9 cellular contexts compared by ENCODE assay signal in genomic region chr17:41785091-41785875, GRCh38. TPM values are rescaled to one million over a fixed set of nuclear protein-coding genes. Genes with fewer than 3 reads are reported as not detected.
A peak's percentile ranks its signal among the peaks of the same experiment; 100 is the strongest.
DNase-seq lines count a peak whose midpoint lies in the region; ATAC-seq, FAIRE-seq and TF ChIP-seq lines count a peak whose summit lies in the region.
"Had no signal": no experiment of that assay in that cellular context is flagged by ENCODE, and none has a peak within 500 bp of the region (broad histone marks: within the 10 kb centered on the region; RNA-seq: fewer than 3 reads in every experiment).

No MANE protein-coding gene starts in this region.

- intact Hi-C loops in K562 (cut with micrococcal nuclease), result loop anchor here (2.0 kb wide), 1 partner anchor 16 kb away; no protein-coding TSS in a partner anchor
- intact Hi-C loops in testis (cut with DNase I; ENCODE audit: low total_unique reads), result no loop called here

- CTCF ChIA-PET in K562 (lab: Yijun Ruan, JAX; ENCODE audit: low intra/inter-chr PET ratio), result interaction anchor here (0.7 kb wide), 1 partner anchor 17 kb away, joined by 4 read pairs; no protein-coding TSS in a partner anchor

- in situ Hi-C loops in K562 (cut with MboI), result no loop called here

- peak; percentile 80 for FAIRE-seq in K562 (lab: Jason Lieb, UNC)
- FAIRE-seq in RCC 7860 (lab: Jason Lieb, UNC), result no peak

- DNase-seq in NCI-H526 (lab: John Stamatoyannopoulos, UW), result peak; percentile 25 to 45
- DNase-seq in NCI-H526 treated with DMSO at 0.1 percent for 48 hours (lab: John Stamatoyannopoulos, UW), result no peak
- DNase-seq in K562 (ENCODE audit: extremely low read depth in 1 of 4, low spot score in 3 of 4), result peak; percentile 36 to 92 (median 60)
- peak; percentile 74 for DNase-seq in kidney tubule cell (ENCODE audit: low spot score)
- no peak for DNase-seq in testis
- no peak for DNase-seq in RCC 7860 (ENCODE audit: low spot score)
- DNase-seq: CD4-positive, CD25-positive, alpha-beta regulatory T cell had no signal

- peaks cover 7% of the 10 kb centered on the region for H3K9me1 ChIP-seq in K562 (ENCODE audit: control insufficient read depth, insufficient read depth, low read length)

- 0% methylated on average over 12 of the region's 14 CpGs for WGBS in K562 (ENCODE audit: insufficient coverage, low coverage, missing lambda C conversion rate)
- 9% methylated on average over 14 of the region's 14 CpGs for WGBS in testis, 2 donors

- no peak for TF ChIP-seq CTCF in K562 (IDR thresholded peaks at IDR 0.05 in 2 of 3, conservative IDR thresholded peaks at IDR 0.05 in 1 of 3; ENCODE audit: insufficient read depth in 2 of 3, low read depth in 1 of 3, low read length in 3 of 3)
- TF ChIP-seq CTCF in testis (IDR thresholded peaks at IDR 0.05), result no peak

- H3K9ac ChIP-seq in K562 (ENCODE audit: insufficient read depth in 1 of 2, low read depth in 2 of 2, low read length in 2 of 2), result peak overlapping the region; percentile 80 to 96

- no peak for TF ChIP-seq EP300 in K562 (IDR thresholded peaks at IDR 0.05; ENCODE audit: low read length)

- TF ChIP-seq POLR2A in K562 (conservative IDR thresholded peaks at IDR 0.05) (peak; percentile 44), testis (IDR thresholded peaks at IDR 0.05) (no peak)

- H3K36me3 ChIP-seq in K562 (ENCODE audit: control insufficient read depth, insufficient read depth, low read length) (peaks cover 17% of the 10 kb centered on the region; the same call in 1 of the 3 replicates), testis (ENCODE audit: low read depth, missing control alignments) (no peaks in the 10 kb centered on the region)

- BruUV-seq in K562 (replicated peaks; lab: Mats Ljungman, UMichigan), result TSS peak; percentile 45

- peak; percentile 27 for ATAC-seq in K562
- no peak for ATAC-seq in HG02798 (IDR thresholded peaks at IDR 0.05; ENCODE audit: poor library complexity, unreplicated experiment)
- ATAC-seq in HG03159 (IDR thresholded peaks at IDR 0.05; ENCODE audit: unreplicated experiment), result no peak

- no peaks in the 10 kb centered on the region for H3K27me3 ChIP-seq in K562 (ENCODE audit: control insufficient read depth in 2 of 2, insufficient read depth in 2 of 2, low read length in 2 of 2)
- H3K27me3 ChIP-seq in testis, result no peaks in the 10 kb centered on the region

- peaks cover 55% of the 10 kb centered on the region for H3K79me2 ChIP-seq in K562 (ENCODE audit: control insufficient read depth, insufficient read depth, low read length)

- H3K4me2 ChIP-seq in K562 (ENCODE audit: insufficient read depth, low read length), result peak overlapping the region; percentile 97

- H2AFZ ChIP-seq in K562 (ENCODE audit: low read depth, low read length), result peak overlapping the region; percentile 78; the same call in 1 of the 2 replicates

- H3K27ac ChIP-seq in K562 (ENCODE audit: extremely low read depth, low read depth, low read length) (peak overlapping the region; percentile 89), testis (no peak overlapping the region)

- no peak for TF ChIP-seq RAD21 in K562 (CRISPR knock-in tag; conservative IDR thresholded peaks at IDR 0.05 in 1 of 2, IDR thresholded peaks at IDR 0.05 in 1 of 2)

- peaks cover 9% of the 10 kb centered on the region for H4K20me1 ChIP-seq in K562 (replicated peaks; ENCODE audit: control insufficient read depth, insufficient read depth, low read length)

- H3K4me3 ChIP-seq in K562 (peak overlapping the region; percentile 59), testis (peak overlapping the region; percentile 57 to 61)

- no peaks in the 10 kb centered on the region for H3K9me3 ChIP-seq in K562 (replicated peaks; ENCODE audit: control insufficient read depth, insufficient read depth, low read depth, low read length)
- H3K9me3 ChIP-seq in testis, result no peaks in the 10 kb centered on the region

- peaks cover 34 to 42% of the 10 kb centered on the region in 2 experiments for H3K4me1 ChIP-seq in K562 (replicated peaks in 1 of 2; ENCODE audit: control insufficient read depth in 2 of 2, insufficient read depth in 2 of 2, low read length in 2 of 2)
- peaks cover 13% of the 10 kb centered on the region for H3K4me1 ChIP-seq in testis

- POLR2A ChIA-PET in K562 (lab: Yijun Ruan, JAX), result interaction anchor here (0.6 to 3.7 kb wide), 17 partner anchors 8 to 567 kb away, joined by 3 to 30 read pairs (median 4); partner anchors contain the start of gene KLHL11

RNA-seq across cellular contexts. Expression of gene JUP, which starts 1.2 kb away (rescaled TPM):
- total RNA-seq in K562 (2011; cell fraction: chromatin; rRNA removed; ENCODE audit: low replicate concordance), result 41.8 and 117 TPM in 2 replicates
- total RNA-seq in K562 (2011; cell fraction: nucleolus; rRNA removed), result 67.9 and 82.9 TPM in 2 replicates
- 49.6 and 59.9 TPM in 2 replicates for total RNA-seq in K562 (2011; cell fraction: nucleoplasm; rRNA removed)
- total RNA-seq in K562 (2014; rRNA removed) (99.9 and 129 TPM in 2 replicates), K562 (2014; rRNA removed; fragmentation: Illumina TruSeq; extraction: Trizol) (14.3 and 17.9 TPM in 2 replicates), K562 (2015; rRNA removed; fragmentation: Illumina TruSeq; extraction: Trizol) (31.2 and 38.5 TPM in 2 replicates), K562 (2021) (166 and 177 TPM in 2 replicates), testis (10 to 100 TPM; 36.8 to 38.9 TPM)
- polyA plus RNA-seq in K562 (2011; rRNA removed) (9.0 and 26.7 TPM in 2 replicates), K562 (2014; fragmentation: Illumina TruSeq; extraction: Trizol) (84.1 and 134 TPM in 2 replicates), K562 (2014; fragmentation: Nextera tagmentation; extraction: Ambion mirVana) (1 to 10 TPM; 6.4 to 8.2 TPM), K562 (2014; rRNA removed) (53.6 and 70.3 TPM in 2 replicates), testis (ENCODE audit: insufficient read depth, low read depth, low replicate concordance) (22.5 TPM)
- 23.4 and 65.3 TPM in 2 replicates for polyA plus RNA-seq in K562 (2011; cell fraction: cytosol; rRNA removed)
- 24.8 and 58.9 TPM in 2 replicates for polyA plus RNA-seq in K562 (2011; cell fraction: nucleus; rRNA removed)
- 132 and 195 TPM in 2 replicates for polyA plus RNA-seq in K562 (2012)
- 9.3 and 17.2 TPM in 2 replicates for polyA minus RNA-seq in K562 (2011; rRNA and poly(A)+ RNA removed)
- 88.8 and 101 TPM in 2 replicates for polyA minus RNA-seq in K562 (2011; cell fraction: cytosol; rRNA and poly(A)+ RNA removed)
- polyA minus RNA-seq in K562 (2011; cell fraction: nucleus; rRNA and poly(A)+ RNA removed), result 20.8 and 31.1 TPM in 2 replicates

RNA-seq across cellular contexts. Expression of gene P3H4, which starts 26.5 kb away (rescaled TPM):
- total RNA-seq in K562 (2011; cell fraction: chromatin; rRNA removed; ENCODE audit: low replicate concordance), result 2.3 and 6.4 TPM in 2 replicates
- 5.1 and 7.0 TPM in 2 replicates for total RNA-seq in K562 (2011; cell fraction: nucleolus; rRNA removed)
- total RNA-seq in K562 (2011; cell fraction: nucleoplasm; rRNA removed), result 4.8 and 6.9 TPM in 2 replicates
- total RNA-seq in K562 (2014; rRNA removed) (2.4 and 3.0 TPM in 2 replicates), K562 (2014; rRNA removed; fragmentation: Illumina TruSeq; extraction: Trizol) (0.26 and 0.69 TPM in 2 replicates), K562 (2015; rRNA removed; fragmentation: Illumina TruSeq; extraction: Trizol) (1.5 and 1.9 TPM in 2 replicates), K562 (2021) (1.9 and 2.4 TPM in 2 replicates), testis (10 to 100 TPM in 1 of 2 donors, 1 to 10 TPM in 1; 9.9 to 13.9 TPM)
- polyA plus RNA-seq in K562 (2011; rRNA removed) (1.0 and 1.2 TPM in 2 replicates), K562 (2014; fragmentation: Illumina TruSeq; extraction: Trizol) (0.95 and 1.00 TPM in 2 replicates), K562 (2014; fragmentation: Nextera tagmentation; extraction: Ambion mirVana) (under 1 TPM; 0.10 to 0.39 TPM), K562 (2014; rRNA removed) (3.3 and 3.7 TPM in 2 replicates), testis (ENCODE audit: insufficient read depth, low read depth, low replicate concordance) (6.9 TPM)
- polyA plus RNA-seq in K562 (2011; cell fraction: cytosol; rRNA removed), result 1.4 and 2.5 TPM in 2 replicates
- polyA plus RNA-seq in K562 (2011; cell fraction: nucleus; rRNA removed), result 0.88 and 1.4 TPM in 2 replicates
- polyA plus RNA-seq in K562 (2012), result 2.6 and 3.4 TPM in 2 replicates
- polyA minus RNA-seq in K562 (2011; rRNA and poly(A)+ RNA removed), result 0.57 and 1.1 TPM in 2 replicates
- polyA minus RNA-seq in K562 (2011; cell fraction: cytosol; rRNA and poly(A)+ RNA removed), result 1.8 and 2.3 TPM in 2 replicates
- polyA minus RNA-seq in K562 (2011; cell fraction: nucleus; rRNA and poly(A)+ RNA removed), result 1.6 and 2.0 TPM in 2 replicates

RNA-seq across cellular contexts. Expression of gene FKBP10, which starts 27.5 kb away (rescaled TPM):
- total RNA-seq in K562 (2011; cell fraction: chromatin; rRNA removed; ENCODE audit: low replicate concordance), result 17.5 and 38.2 TPM in 2 replicates
- total RNA-seq in K562 (2011; cell fraction: nucleolus; rRNA removed), result 21.8 and 23.9 TPM in 2 replicates
- total RNA-seq in K562 (2011; cell fraction: nucleoplasm; rRNA removed), result 14.6 and 17.6 TPM in 2 replicates
- total RNA-seq in K562 (2014; rRNA removed) (1.3 and 1.6 TPM in 2 replicates), K562 (2014; rRNA removed; fragmentation: Illumina TruSeq; extraction: Trizol) (0.57 and 0.76 TPM in 2 replicates), K562 (2015; rRNA removed; fragmentation: Illumina TruSeq; extraction: Trizol) (0.72 and 0.94 TPM in 2 replicates), K562 (2021) (2.6 and 3.0 TPM in 2 replicates), testis (10 to 100 TPM; 31.4 to 36.5 TPM)
- polyA plus RNA-seq in K562 (2011; rRNA removed) (1.5 and 7.1 TPM in 2 replicates), K562 (2014; fragmentation: Illumina TruSeq; extraction: Trizol) (2.0 and 2.7 TPM in 2 replicates), K562 (2014; fragmentation: Nextera tagmentation; extraction: Ambion mirVana) (under 1 TPM in 1 of 2 experiments, not detected in 1; 0.03 TPM), K562 (2014; rRNA removed) (2.5 and 6.5 TPM in 2 replicates), testis (ENCODE audit: insufficient read depth, low read depth, low replicate concordance) (37.8 TPM)
- 4.0 and 4.6 TPM in 2 replicates for polyA plus RNA-seq in K562 (2011; cell fraction: cytosol; rRNA removed)
- polyA plus RNA-seq in K562 (2011; cell fraction: nucleus; rRNA removed), result 28.3 and 44.3 TPM in 2 replicates
- polyA plus RNA-seq in K562 (2012), result 2.7 and 3.1 TPM in 2 replicates
- polyA minus RNA-seq in K562 (2011; rRNA and poly(A)+ RNA removed), result 0.63 and 1.1 TPM in 2 replicates
- 1.6 and 4.7 TPM in 2 replicates for polyA minus RNA-seq in K562 (2011; cell fraction: cytosol; rRNA and poly(A)+ RNA removed)
- polyA minus RNA-seq in K562 (2011; cell fraction: nucleus; rRNA and poly(A)+ RNA removed), result 2.6 and 5.1 TPM in 2 replicates
- total RNA-seq: CD4-positive, CD25-positive, alpha-beta regulatory T cell had no signal

RNA-seq across cellular contexts. Expression of gene NT5C3B, which starts 50.7 kb away (rescaled TPM):
- 92.4 and 177 TPM in 2 replicates for total RNA-seq in K562 (2011; cell fraction: chromatin; rRNA removed; ENCODE audit: low replicate concordance)
- 104 and 115 TPM in 2 replicates for total RNA-seq in K562 (2011; cell fraction: nucleolus; rRNA removed)
- 81.6 and 114 TPM in 2 replicates for total RNA-seq in K562 (2011; cell fraction: nucleoplasm; rRNA removed)
- total RNA-seq in K562 (2014; rRNA removed) (91.7 and 116 TPM in 2 replicates), K562 (2014; rRNA removed; fragmentation: Illumina TruSeq; extraction: Trizol) (85.0 and 90.4 TPM in 2 replicates), K562 (2015; rRNA removed; fragmentation: Illumina TruSeq; extraction: Trizol) (72.2 and 74.5 TPM in 2 replicates), K562 (2021) (80.6 and 82.6 TPM in 2 replicates), testis (10 to 100 TPM; 61.9 to 74.3 TPM)
- polyA plus RNA-seq in K562 (2011; rRNA removed) (89.5 and 166 TPM in 2 replicates), K562 (2014; fragmentation: Illumina TruSeq; extraction: Trizol) (119 and 127 TPM in 2 replicates), K562 (2014; fragmentation: Nextera tagmentation; extraction: Ambion mirVana) (10 to 100 TPM in 1 of 2 experiments, 1 to 10 TPM in 1; 2.0 to 10.8 TPM), K562 (2014; rRNA removed) (96.7 and 98.3 TPM in 2 replicates), testis (ENCODE audit: insufficient read depth, low read depth, low replicate concordance) (214 TPM)
- 96.2 and 122 TPM in 2 replicates for polyA plus RNA-seq in K562 (2011; cell fraction: cytosol; rRNA removed)
- polyA plus RNA-seq in K562 (2011; cell fraction: nucleus; rRNA removed), result 125 and 160 TPM in 2 replicates
- polyA plus RNA-seq in K562 (2012), result 75.6 and 85.4 TPM in 2 replicates
- polyA minus RNA-seq in K562 (2011; rRNA and poly(A)+ RNA removed), result 76.2 and 124 TPM in 2 replicates
- polyA minus RNA-seq in K562 (2011; cell fraction: cytosol; rRNA and poly(A)+ RNA removed), result 30.3 and 44.0 TPM in 2 replicates
- polyA minus RNA-seq in K562 (2011; cell fraction: nucleus; rRNA and poly(A)+ RNA removed), result 28.5 and 42.4 TPM in 2 replicates

RNA-seq across cellular contexts. Expression of gene HAP1, which starts 50.8 kb away (rescaled TPM):
- 0.09 TPM in 1 of 2 replicates, not detected in the other for total RNA-seq in K562 (2011; cell fraction: chromatin; rRNA removed; ENCODE audit: low replicate concordance)
- not detected in 2 replicates for total RNA-seq in K562 (2011; cell fraction: nucleolus; rRNA removed)
- total RNA-seq in K562 (2011; cell fraction: nucleoplasm; rRNA removed), result not detected in 2 replicates
- total RNA-seq in K562 (2014; rRNA removed) (under 0.01 TPM in 1 of 2 replicates, not detected in the other), K562 (2014; rRNA removed; fragmentation: Illumina TruSeq; extraction: Trizol) (not detected in 2 replicates), K562 (2015; rRNA removed; fragmentation: Illumina TruSeq; extraction: Trizol) (0.04 TPM in 1 of 2 replicates, not detected in the other), K562 (2021) (0.09 TPM in 1 of 2 replicates, not detected in the other), testis (1 to 10 TPM; 2.9 to 5.3 TPM)
- polyA plus RNA-seq in K562 (2011; rRNA removed) (not detected in 2 replicates), K562 (2014; fragmentation: Illumina TruSeq; extraction: Trizol) (not detected in 2 replicates), K562 (2014; fragmentation: Nextera tagmentation; extraction: Ambion mirVana) (not detected), K562 (2014; rRNA removed) (not detected in 2 replicates), testis (ENCODE audit: insufficient read depth, low read depth, low replicate concordance) (1.9 TPM)
- polyA plus RNA-seq in K562 (2011; cell fraction: cytosol; rRNA removed), result 0.04 TPM in 1 of 2 replicates, not detected in the other
- 0.07 and 0.15 TPM in 2 replicates for polyA plus RNA-seq in K562 (2011; cell fraction: nucleus; rRNA removed)
- 0.04 TPM in 1 of 2 replicates, not detected in the other for polyA plus RNA-seq in K562 (2012)
- not detected in 2 replicates for polyA minus RNA-seq in K562 (2011; rRNA and poly(A)+ RNA removed)
- not detected in 2 replicates for polyA minus RNA-seq in K562 (2011; cell fraction: cytosol; rRNA and poly(A)+ RNA removed)
- not detected in 2 replicates for polyA minus RNA-seq in K562 (2011; cell fraction: nucleus; rRNA and poly(A)+ RNA removed)

Comparison
In these comparisons a context has a peak if more than half of its experiments do, and no peak if none do; other contexts are left out.
1. DNase-seq: peak in NCI-H526 (2 of 2), K562 (4 of 4) and kidney tubule cell (single experiment); none in NCI-H526 treated with DMSO at 0.1 percent for 48 hours (single experiment), testis (single experiment) and RCC 7860 (single experiment).